In genomic region chr15:35545825-35546580, GRCh38 we compare ENCODE assay signal across 8 cellular contexts. TPM values are rescaled to one million over a fixed set of nuclear protein-coding genes. Genes with fewer than 3 reads are reported as not detected.
DNase-seq lines count a peak whose midpoint lies in the region; ATAC-seq and TF ChIP-seq lines count a peak whose summit lies in the region.

Gene DPH6, minus strand, starts transcription at chr15:35546165. Its CDS starts 24 bp downstream, at chr15:35546141.

- H3F3A ChIP-seq in DOHH2 (ENCODE audit: control insufficient read depth, insufficient read depth) (no peaks in the 10 kb centered on the region; the same call in 1 of the 2 replicates), neural cell (ENCODE audit: insufficient read depth, low read length, poor library complexity, severe bottlenecking) (no peaks in the 10 kb centered on the region)

- TF ChIP-seq RAD21 in neural cell (conservative IDR thresholded peaks at IDR 0.05): peak; percentile 52

- H3K9me3 Mint-ChIP-seq in activated T-helper 2 cell treated with anti-CD3 and anti-CD28 coated beads, Interferon-gamma antibody, Interleukin-2, Interleukin-4, amounts not matched to agents 10 μg/mL and 5 μg/mL and 100 μg/mL, durations not matched to agents 14 hours and 24 hours and 36 hours: no peaks in the 10 kb centered on the region
- peaks cover 0 to 3% of the 10 kb centered on the region in 2 donors for H3K9me3 Mint-ChIP-seq in stimulated activated naive CD8-positive, alpha-beta T cell treated with anti-CD3 and anti-CD28 coated beads, Interleukin-15, amount 100 ng/mL, for 72 hours

- TF ChIP-seq CTCF in DOHH2 (IDR thresholded peaks at IDR 0.05; ENCODE audit: low read depth, low read length, poor library complexity, severe bottlenecking) (no peak), RWPE1 (conservative IDR thresholded peaks at IDR 0.05; ENCODE audit: low read depth) (no peak), fibroblast of the aortic adventitia (IDR thresholded peaks at IDR 0.05; ENCODE audit: insufficient read depth, low read length) (peak; percentile 10), neural cell (IDR thresholded peaks at IDR 0.05; ENCODE audit: poor library complexity, severe bottlenecking) (no peak)

- DNase-seq in KBM-7 (peak; percentile 84), RWPE1 (ENCODE audit: low spot score) (peak; percentile 76), fibroblast of the aortic adventitia (ENCODE audit: low read depth) (peak; percentile 82)
- peak; percentile 78 for DNase-seq in activated T-helper 2 cell treated with anti-CD3 and anti-CD28 coated beads, Interferon-gamma antibody, Interleukin-2, Interleukin-4, amounts not matched to agents 10 μg/mL and 5 μg/mL and 100 μg/mL, durations not matched to agents 14 hours and 24 hours and 36 hours (ENCODE audit: low spot score)
- DNase-seq in stimulated activated naive CD8-positive, alpha-beta T cell treated with anti-CD3 and anti-CD28 coated beads, Interleukin-15, amount 100 ng/mL, for 72 hours: peak; percentile 90

- H3K79me2 ChIP-seq in DOHH2 (ENCODE audit: control insufficient read depth, low read length) (peaks cover 14% of the 10 kb centered on the region), neural cell (replicated peaks; ENCODE audit: insufficient read depth, low read length) (no peaks in the 10 kb centered on the region)

- peak within 1 kb of the TSS; percentile 96 for H3K27ac Mint-ChIP-seq in activated T-helper 2 cell treated with anti-CD3 and anti-CD28 coated beads, Interferon-gamma antibody, Interleukin-2, Interleukin-4, amounts not matched to agents 10 μg/mL and 5 μg/mL and 100 μg/mL, durations not matched to agents 14 hours and 24 hours and 36 hours
- peak within 1 kb of the TSS; percentile 99 for H3K27ac Mint-ChIP-seq in stimulated activated naive CD8-positive, alpha-beta T cell treated with anti-CD3 and anti-CD28 coated beads, Interleukin-15, amount 100 ng/mL, for 72 hours

- peak within 1 kb of the TSS; percentile 91 for H2AFZ ChIP-seq in neural cell (ENCODE audit: low read depth, low read length)

- POLR2A ChIA-PET in RWPE1 (lab: Yijun Ruan, JAX; ENCODE audit: low non-redundant PET): interaction anchor here (0.6 kb wide), 2 partner anchors 107 to 179 kb away, joined by 3 to 4 read pairs; no protein-coding TSS in a partner anchor

- TF ChIP-seq EP300 in neural cell (conservative IDR thresholded peaks at IDR 0.05; ENCODE audit: poor library complexity, severe bottlenecking): peak; percentile 74

- H3K4me3 ChIP-seq in DOHH2 (ENCODE audit: low read length) (peak within 1 kb of the TSS; percentile 79), fibroblast of the aortic adventitia (ENCODE audit: low read depth, low read length) (peak within 1 kb of the TSS; percentile 85), neural cell (ENCODE audit: low read length) (peak within 1 kb of the TSS; percentile 87)

- no peaks in the 10 kb centered on the region for H4K20me1 ChIP-seq in DOHH2 (ENCODE audit: control insufficient read depth, insufficient read depth, low read depth, low read length)
- no peaks in the 10 kb centered on the region for H4K20me1 ChIP-seq in neural cell (ENCODE audit: insufficient read depth)

- H3K36me3 ChIP-seq in DOHH2 (ENCODE audit: control insufficient read depth, low read length) (no peaks in the 10 kb centered on the region; the same call in 1 of the 2 replicates), neural cell (ENCODE audit: insufficient read depth, low read length) (no peaks in the 10 kb centered on the region)

- H3K36me3 Mint-ChIP-seq in activated T-helper 2 cell treated with anti-CD3 and anti-CD28 coated beads, Interferon-gamma antibody, Interleukin-2, Interleukin-4, amounts not matched to agents 10 μg/mL and 5 μg/mL and 100 μg/mL, durations not matched to agents 14 hours and 24 hours and 36 hours (ENCODE audit: low read depth): no peaks in the 10 kb centered on the region

- H3K27me3 ChIP-seq in DOHH2 (ENCODE audit: control insufficient read depth, low read length) (no peaks in the 10 kb centered on the region), neural cell (ENCODE audit: insufficient read depth, low read depth, low read length) (no peaks in the 10 kb centered on the region)

- H3K9me3 ChIP-seq in DOHH2 (ENCODE audit: control insufficient read depth, insufficient read depth, low read length) (no peaks in the 10 kb centered on the region), neural cell (ENCODE audit: low read length) (no peaks in the 10 kb centered on the region)

- no peaks in the 10 kb centered on the region for H3K27me3 Mint-ChIP-seq in activated T-helper 2 cell treated with anti-CD3 and anti-CD28 coated beads, Interferon-gamma antibody, Interleukin-2, Interleukin-4, amounts not matched to agents 10 μg/mL and 5 μg/mL and 100 μg/mL, durations not matched to agents 14 hours and 24 hours and 36 hours (ENCODE audit: low read depth)
- no peaks in the 10 kb centered on the region for H3K27me3 Mint-ChIP-seq in stimulated activated naive CD8-positive, alpha-beta T cell treated with anti-CD3 and anti-CD28 coated beads, Interleukin-15, amount 100 ng/mL, for 72 hours

- H3K4me1 ChIP-seq in DOHH2 (ENCODE audit: control insufficient read depth, low read length): peaks cover 28% of the 10 kb centered on the region

- peak within 1 kb of the TSS; percentile 92 for H3K4me3 Mint-ChIP-seq in activated T-helper 2 cell treated with anti-CD3 and anti-CD28 coated beads, Interferon-gamma antibody, Interleukin-2, Interleukin-4, amounts not matched to agents 10 μg/mL and 5 μg/mL and 100 μg/mL, durations not matched to agents 14 hours and 24 hours and 36 hours (ENCODE audit: low read depth)
- peak within 1 kb of the TSS; percentile 93 to 94 for H3K4me3 Mint-ChIP-seq in stimulated activated naive CD8-positive, alpha-beta T cell treated with anti-CD3 and anti-CD28 coated beads, Interleukin-15, amount 100 ng/mL, for 72 hours

- peak within 1 kb of the TSS; percentile 95 for H3K4me2 ChIP-seq in DOHH2 (ENCODE audit: low read length)
- peak within 1 kb of the TSS; percentile 60 for H3K4me2 ChIP-seq in neural cell (ENCODE audit: low read length)

- in situ Hi-C loops in KBM-7 (cut with MboI; ENCODE audit: low pct_unique_long_range_greater_than_20kb, low sequenced_read_pairs): no loop called here

- ATAC-seq in GM21723 (IDR thresholded peaks at IDR 0.05; ENCODE audit: unreplicated experiment): peak; percentile 89
- ATAC-seq in stimulated activated naive CD8-positive, alpha-beta T cell treated with anti-CD3 and anti-CD28 coated beads, Interleukin-15, amount 100 ng/mL, for 72 hours: peak; percentile 95

- H3K9me2 ChIP-seq in DOHH2 (replicated peaks; ENCODE audit: control insufficient read depth, low read length) (no peaks in the 10 kb centered on the region), neural cell (ENCODE audit: insufficient read depth, low read length) (no peaks in the 10 kb centered on the region)

- intact Hi-C loops in activated T-helper 2 cell treated with anti-CD3 and anti-CD28 coated beads, Interferon-gamma antibody, Interleukin-2, Interleukin-4, amounts not matched to agents 10 μg/mL and 5 μg/mL and 100 μg/mL, durations not matched to agents 14 hours and 24 hours and 36 hours (cut with micrococcal nuclease): loop anchor here (10.0 kb wide), 2 partner anchors 119 to 551 kb away; no protein-coding TSS in a partner anchor

- CTCF ChIA-PET in RWPE1 (lab: Yijun Ruan, JAX): no interaction called here

- peaks cover 16% of the 10 kb centered on the region for H3K4me1 Mint-ChIP-seq in activated T-helper 2 cell treated with anti-CD3 and anti-CD28 coated beads, Interferon-gamma antibody, Interleukin-2, Interleukin-4, amounts not matched to agents 10 μg/mL and 5 μg/mL and 100 μg/mL, durations not matched to agents 14 hours and 24 hours and 36 hours (ENCODE audit: low read depth)
- peaks cover 34% of the 10 kb centered on the region for H3K4me1 Mint-ChIP-seq in stimulated activated naive CD8-positive, alpha-beta T cell treated with anti-CD3 and anti-CD28 coated beads, Interleukin-15, amount 100 ng/mL, for 72 hours

- H3K27ac ChIP-seq in DOHH2 (ENCODE audit: low read depth, low read length) (peak within 1 kb of the TSS; percentile 78), RWPE1 (peak within 1 kb of the TSS; percentile 96), neural cell (ENCODE audit: low read length) (peak within 1 kb of the TSS; percentile 81)

- H3K9ac ChIP-seq in neural cell (ENCODE audit: low read length): peak within 1 kb of the TSS; percentile 83

TF ChIP-seq in neural cell, 6 proteins besides CTCF, POLR2A, EP300 and RAD21 (continues in another document):
- TF ChIP-seq REST (IDR thresholded peaks at IDR 0.05; ENCODE audit: borderline replicate concordance) (no peak), MXI1 (conservative IDR thresholded peaks at IDR 0.05; ENCODE audit: poor library complexity, severe bottlenecking) (peak; percentile 83), SMC3 (conservative IDR thresholded peaks at IDR 0.05; ENCODE audit: poor library complexity) (peak; percentile 64), TAF1 (IDR thresholded peaks at IDR 0.05; ENCODE audit: low read depth) (peak; percentile 21), POLR2AphosphoS5 (IDR thresholded peaks at IDR 0.05) (peak; percentile 73)

RNA-seq across cellular contexts. Expression of gene DPH6, which starts in this region (rescaled TPM):
- 11.2 and 13.2 TPM in 2 replicates for total RNA-seq in activated T-helper 2 cell treated with anti-CD3 and anti-CD28 coated beads, Interferon-gamma antibody, Interleukin-2, Interleukin-4, amounts not matched to agents 10 μg/mL and 5 μg/mL and 100 μg/mL, durations not matched to agents 14 hours and 24 hours and 36 hours
- total RNA-seq in fibroblast of the aortic adventitia (ENCODE audit: low replicate concordance): 23.3 and 51.3 TPM in 2 replicates
- 3.0 and 6.9 TPM in 2 replicates for polyA plus RNA-seq in neural cell
- 17.9 and 26.8 TPM in 2 replicates for polyA minus RNA-seq in neural cell

Comparison
In these comparisons a context has a peak if more than half of its experiments do, and no peak if none do; other contexts are left out.
1. Peak in every context shown above with its lines: DNase-seq, ATAC-seq, H3K4me3 ChIP-seq and H3K27ac ChIP-seq.